1 cellular context compared by ENCODE assay signal in genomic region chr3:172163320-172163719, GRCh38.
TF ChIP-seq lines count a peak whose summit lies in the region.

No MANE protein-coding gene starts in this region.

TF ChIP-seq in A549, 52 proteins besides CTCF, POLR2A, EP300 and RAD21 (continued from another document):
- TF ChIP-seq E2F6 (IDR thresholded peaks at IDR 0.05; ENCODE audit: borderline replicate concordance, low read depth) (no peak), ZC3H11A (IDR thresholded peaks at IDR 0.05) (no peak), HES2 (IDR thresholded peaks at IDR 0.05) (no peak), PBX3 (IDR thresholded peaks at IDR 0.05) (no peak), RCOR1 (IDR thresholded peaks at IDR 0.05; ENCODE audit: low read depth, low read length) (no peak), REST (IDR thresholded peaks at IDR 0.05) (no peak), RARB (CRISPR knock-in tag; IDR thresholded peaks at IDR 0.05) (no peak)
